Comparison of ENCODE assay signal across 13 cellular contexts in the genomic region with DNA sequence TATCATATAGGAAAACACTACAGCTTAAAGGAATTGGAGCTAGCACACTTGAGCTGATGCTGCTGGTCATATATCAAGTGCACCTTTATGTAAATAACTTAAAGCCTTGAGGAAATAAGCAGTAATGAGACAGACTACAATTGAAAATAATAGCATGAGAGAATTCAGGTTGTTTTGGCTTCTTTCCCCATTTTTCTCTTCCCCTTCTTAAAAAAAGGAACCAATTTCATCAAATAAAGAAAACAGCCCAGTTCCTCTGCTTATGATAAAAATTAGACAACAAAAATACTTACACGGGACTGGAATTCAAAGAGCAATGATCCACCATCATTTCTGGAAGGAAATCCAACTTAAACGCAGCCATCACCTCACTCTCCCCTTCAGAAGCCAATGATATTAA. TPM values are rescaled to one million over a fixed set of nuclear protein-coding genes. Genes with fewer than 3 reads are reported as not detected.
DNase-seq lines count a peak whose midpoint lies in the region; ATAC-seq, FAIRE-seq and TF ChIP-seq lines count a peak whose summit lies in the region.
"Had no signal": no experiment of that assay in that cellular context is flagged by ENCODE, and none has a peak within 500 bp of the region (broad histone marks: within the 10 kb centered on the region; RNA-seq: fewer than 3 reads in every experiment).

No MANE protein-coding gene starts in this region.

- BruUV-seq in HepG2 (replicated peaks; lab: Mats Ljungman, UMichigan) = no TSS peak

- CTCF ChIA-PET in HepG2 (lab: Yijun Ruan, JAX; ENCODE audit: low intra/inter-chr PET ratio, low total read pairs) = no interaction called here

- H4K20me1 ChIP-seq in HepG2 (ENCODE audit: insufficient read depth, low read length) = peaks cover 32% of the 10 kb centered on the region

- no peak for ATAC-seq in HepG2
- no peak for ATAC-seq in HG03571 (IDR thresholded peaks at IDR 0.05; ENCODE audit: unreplicated experiment)
- ATAC-seq in left ventricle myocardium superior = no peak

- POLR2A ChIA-PET in HepG2 (lab: Yijun Ruan, JAX) = no interaction called here

- H3K4me2 ChIP-seq in HepG2 (ENCODE audit: low read depth, low read length) = no peak overlapping the region

- H3K36me3 ChIP-seq in liver (ENCODE audit: control insufficient read depth in 4 of 4, insufficient read depth in 3 of 4, low read depth in 1 of 4, low read length in 3 of 4) = peaks cover 0 to under 1% (median 0%) of the 10 kb centered on the region in 4 donors
- H3K36me3 ChIP-seq in HepG2 (replicated peaks in 1 of 2; ENCODE audit: control insufficient read depth in 1 of 2, insufficient read depth in 2 of 2, low read length in 2 of 2) = peaks cover 6 to 40% of the 10 kb centered on the region in 2 experiments
- H3K36me3 ChIP-seq in iPS-20b (ENCODE audit: insufficient read depth, low read depth, low read length) = peaks cover 55% of the 10 kb centered on the region
- H3K36me3 ChIP-seq in tibial artery = peaks cover 0 to 6% (median 0%) of the 10 kb centered on the region in 3 donors
- H3K36me3 ChIP-seq: prostate gland had no signal

- intact Hi-C loops in HepG2 (cut with micrococcal nuclease; ENCODE audit: unreplicated experiment) (no loop called here), tibial artery (cut with DNase I; ENCODE audit: low total_unique reads) (loop anchor here (10.0 kb wide), 1 partner anchor 56 kb away; a partner anchor contains a TSS), left ventricle myocardium superior (cut with micrococcal nuclease) (no loop called here)

- H3K4me1 ChIP-seq in liver (ENCODE audit: control insufficient read depth in 4 of 4, insufficient read depth in 4 of 4, low read length in 3 of 4) = peaks cover 11 to 76% (median 71%) of the 10 kb centered on the region in 4 donors
- peaks cover 31% of the 10 kb centered on the region for H3K4me1 ChIP-seq in HepG2 (ENCODE audit: insufficient read depth, low read length)
- H3K4me1 ChIP-seq in iPS-20b (ENCODE audit: insufficient read depth, low read length) = peaks cover 27% of the 10 kb centered on the region
- H3K4me1 ChIP-seq in tibial artery = peaks cover 0 to 83% (median 58%) of the 10 kb centered on the region in 4 donors
- H3K4me1 ChIP-seq: prostate gland had no signal

- no peaks in the 10 kb centered on the region for H3K9me3 ChIP-seq in liver (ENCODE audit: control insufficient read depth in 4 of 4, low read length in 3 of 4)
- H3K9me3 ChIP-seq in HepG2 (ENCODE audit: low read length) = no peaks in the 10 kb centered on the region
- H3K9me3 ChIP-seq in iPS-20b (ENCODE audit: insufficient read depth, low read depth, low read length) = no peaks in the 10 kb centered on the region
- no peaks in the 10 kb centered on the region for H3K9me3 ChIP-seq in tibial artery
- H3K9me3 ChIP-seq: prostate gland had no signal

- FAIRE-seq in HepG2 (lab: Jason Lieb, UNC) = no peak
- FAIRE-seq: TTC549 had no signal

- no peak overlapping the region for H2AFZ ChIP-seq in HepG2 (ENCODE audit: low read length)

- in situ Hi-C loops in HepG2 (cut with HindIII; ENCODE audit: extremely low pct_ligation_motif_present, low pct_unique_long_range_greater_than_20kb) = no loop called here

- DNase-seq in HepG2 (ENCODE audit: low spot score) (no peak), OCI-M1 (lab: John Stamatoyannopoulos, UW) (peak; percentile 42), tibial artery (no peak), left ventricle myocardium superior (no peak)
- DNase-seq in stimulated activated CD4-positive, alpha-beta T cell treated with anti-CD3 and anti-CD28 coated beads, Interleukin-4, amount 100 ng/mL, for 1 hour = no peak
- DNase-seq: GDM1, MM.1S, NCI-H446 had no signal

- H3K9ac ChIP-seq in liver (ENCODE audit: low read depth in 1 of 2, low read length in 2 of 2) (peak overlapping the region; percentile 64 to 94), HepG2 (ENCODE audit: insufficient read depth, low read depth, low read length) (no peak overlapping the region), iPS-20b (ENCODE audit: low read depth, low read length) (0 out of 2 replicates have a peak overlapping the region, but pooled peaks have one; percentile 28)

- TF ChIP-seq RAD21 in liver (IDR thresholded peaks at IDR 0.05) (no peak), HepG2 (CRISPR knock-in tag; IDR thresholded peaks at IDR 0.05) (no peak)

- no peak for TF ChIP-seq POLR2A in HepG2 (IDR thresholded peaks at IDR 0.05; ENCODE audit: insufficient read depth in 1 of 2, low read depth in 2 of 2, low read length in 2 of 2)

- WGBS in liver = 22% methylated on average over 2 of the region's 2 CpGs
- WGBS in HepG2 (ENCODE audit: low lambda C conversion rate) = 94% methylated on average over 2 of the region's 2 CpGs

- H3K4me3 ChIP-seq in liver (ENCODE audit: low read depth in 1 of 3, low read length in 3 of 3) = peak overlapping the region; percentile 6 to 51 (median 10)
- no peak overlapping the region for H3K4me3 ChIP-seq in HepG2 (replicated peaks in 1 of 3; ENCODE audit: insufficient read depth in 1 of 3, low read depth in 2 of 3, low read length in 3 of 3)
- H3K4me3 ChIP-seq in iPS-20b (ENCODE audit: low read length) = no peak overlapping the region
- no peak overlapping the region for H3K4me3 ChIP-seq in tibial artery
- H3K4me3 ChIP-seq: prostate gland had no signal

- H3K27ac ChIP-seq in liver (ENCODE audit: low read depth in 1 of 2, low read length in 2 of 2) (peak overlapping the region; percentile 69 to 77), HepG2 (ENCODE audit: extremely low read length, insufficient read depth, low read length) (no peak overlapping the region), iPS-20b (ENCODE audit: low read length) (no peak overlapping the region), tibial artery (peak overlapping the region; percentile 4 to 7)
- H3K27ac ChIP-seq: prostate gland had no signal

- no peak for TF ChIP-seq CTCF in liver (IDR thresholded peaks at IDR 0.05; ENCODE audit: low read depth, low read length, missing input control)
- no peak for TF ChIP-seq CTCF in HepG2 (CRISPR knock-in tag; IDR thresholded peaks at IDR 0.05)
- no peak for TF ChIP-seq CTCF in tibial artery (IDR thresholded peaks at IDR 0.05)

- H3K27me3 ChIP-seq in liver (ENCODE audit: control insufficient read depth in 4 of 4, insufficient read depth in 4 of 4, low read length in 3 of 4) (no peaks in the 10 kb centered on the region), HepG2 (ENCODE audit: control insufficient read depth in 1 of 2, insufficient read depth in 2 of 2, low read length in 2 of 2) (no peaks in the 10 kb centered on the region; a peak in 1 of 5 replicates), iPS-20b (ENCODE audit: insufficient read depth, low read length) (no peaks in the 10 kb centered on the region), tibial artery (no peaks in the 10 kb centered on the region)

- no peak for TF ChIP-seq EP300 in HepG2 (IDR thresholded peaks at IDR 0.05; ENCODE audit: low read depth in 2 of 2, low read length in 2 of 2)
- no peak for TF ChIP-seq EP300 in HepG2 (CRISPR knock-in tag; IDR thresholded peaks at IDR 0.05; ENCODE audit: borderline replicate concordance)

- H3K79me2 ChIP-seq in HepG2 (ENCODE audit: insufficient read depth, low read length) = peaks cover 88% of the 10 kb centered on the region

RNA-seq across cellular contexts. Expression of a gene that starts 50.2 kb away (rescaled TPM):
- under 1 TPM in 1 of 2 donors, not detected in 1; 0.59 TPM for total RNA-seq in liver
- polyA plus RNA-seq in liver = under 1 TPM; 0.12 to 0.28 TPM
- total RNA-seq in HepG2 (2016; rRNA removed; fragmentation: Illumina TruSeq; extraction: Trizol) = 0.60 and 1.2 TPM in 2 replicates
- 0.91 and 1.4 TPM in 2 replicates for total RNA-seq in HepG2 (2016; cell fraction: cytosol; rRNA removed; fragmentation: Illumina TruSeq; extraction: Trizol; ENCODE audit: low read depth)
- 1.0 and 1.7 TPM in 2 replicates for total RNA-seq in HepG2 (2016; cell fraction: insoluble cytoplasmic fraction; rRNA removed; fragmentation: Illumina TruSeq; extraction: Trizol)
- total RNA-seq in HepG2 (2016; cell fraction: membrane; rRNA removed; fragmentation: Illumina TruSeq; extraction: Trizol) = 1.2 and 1.4 TPM in 2 replicates
- total RNA-seq in HepG2 (2016; cell fraction: nucleus; rRNA removed; fragmentation: Illumina TruSeq; extraction: Trizol) = 0.72 and 1.2 TPM in 2 replicates
- polyA plus RNA-seq in HepG2 (2011; rRNA removed) = 0.15 and 0.40 TPM in 2 replicates
- 0.13 and 0.14 TPM in 2 replicates for polyA plus RNA-seq in HepG2 (2011; cell fraction: cytosol; rRNA removed)
- polyA plus RNA-seq in HepG2 (2011; cell fraction: nucleus; rRNA removed) = 0.77 and 1.1 TPM in 2 replicates
- 0.79 and 0.80 TPM in 2 replicates for polyA plus RNA-seq in HepG2 (2012)
- polyA plus RNA-seq in HepG2 (2016; cell fraction: cytosol; fragmentation: Illumina TruSeq; extraction: Trizol; ENCODE audit: low read depth) = 0.51 and 1.2 TPM in 2 replicates
- 0.83 and 0.93 TPM in 2 replicates for polyA plus RNA-seq in HepG2 (2016; cell fraction: insoluble cytoplasmic fraction; fragmentation: Illumina TruSeq; extraction: Trizol; ENCODE audit: low read depth)
- polyA plus RNA-seq in HepG2 (2016; cell fraction: membrane; fragmentation: Illumina TruSeq; extraction: Trizol; ENCODE audit: low read depth) = 0.44 TPM in 1 of 2 replicates, not detected in the other
- 2.3 and 3.6 TPM in 2 replicates for polyA plus RNA-seq in HepG2 (2016; cell fraction: nucleus; fragmentation: Illumina TruSeq; extraction: Trizol; ENCODE audit: insufficient read depth, low read depth)
- 0.16 and 0.64 TPM in 2 replicates for polyA minus RNA-seq in HepG2 (2011; rRNA and poly(A)+ RNA removed; ENCODE audit: low replicate concordance)
- polyA minus RNA-seq in HepG2 (2011; cell fraction: cytosol; rRNA and poly(A)+ RNA removed) = not detected in 2 replicates
- 0.75 and 1.2 TPM in 2 replicates for polyA minus RNA-seq in HepG2 (2011; cell fraction: nucleus; rRNA and poly(A)+ RNA removed)
- 6.3 TPM for total RNA-seq in left ventricle myocardium superior

RNA-seq across cellular contexts. Expression of a gene that starts 53.8 kb away (rescaled TPM):
- total RNA-seq in liver (100 to 1,000 TPM in 1 of 2 donors, 10 to 100 TPM in 1; 66.7 to 139 TPM), HepG2 (2016; rRNA removed; fragmentation: Illumina TruSeq; extraction: Trizol) (80.1 and 93.4 TPM in 2 replicates), left ventricle myocardium superior (97.3 TPM)
- polyA plus RNA-seq in liver (10 to 100 TPM; 23.5 to 53.8 TPM), HepG2 (2011; rRNA removed) (69.0 and 70.4 TPM in 2 replicates)
- total RNA-seq in HepG2 (2016; cell fraction: cytosol; rRNA removed; fragmentation: Illumina TruSeq; extraction: Trizol; ENCODE audit: low read depth) = 11.9 and 18.9 TPM in 2 replicates
- 79.6 and 87.8 TPM in 2 replicates for total RNA-seq in HepG2 (2016; cell fraction: insoluble cytoplasmic fraction; rRNA removed; fragmentation: Illumina TruSeq; extraction: Trizol)
- total RNA-seq in HepG2 (2016; cell fraction: membrane; rRNA removed; fragmentation: Illumina TruSeq; extraction: Trizol) = 21.9 and 25.0 TPM in 2 replicates
- total RNA-seq in HepG2 (2016; cell fraction: nucleus; rRNA removed; fragmentation: Illumina TruSeq; extraction: Trizol) = 82.4 and 83.3 TPM in 2 replicates
- polyA plus RNA-seq in HepG2 (2011; cell fraction: cytosol; rRNA removed) = 39.2 and 40.8 TPM in 2 replicates
- 119 and 122 TPM in 2 replicates for polyA plus RNA-seq in HepG2 (2011; cell fraction: nucleus; rRNA removed)
- polyA plus RNA-seq in HepG2 (2012) = 26.5 and 31.0 TPM in 2 replicates
- 1.3 and 1.7 TPM in 2 replicates for polyA plus RNA-seq in HepG2 (2016; cell fraction: cytosol; fragmentation: Illumina TruSeq; extraction: Trizol; ENCODE audit: low read depth)
- 45.5 and 54.9 TPM in 2 replicates for polyA plus RNA-seq in HepG2 (2016; cell fraction: insoluble cytoplasmic fraction; fragmentation: Illumina TruSeq; extraction: Trizol; ENCODE audit: low read depth)
- 4.2 and 6.0 TPM in 2 replicates for polyA plus RNA-seq in HepG2 (2016; cell fraction: membrane; fragmentation: Illumina TruSeq; extraction: Trizol; ENCODE audit: low read depth)
- polyA plus RNA-seq in HepG2 (2016; cell fraction: nucleus; fragmentation: Illumina TruSeq; extraction: Trizol; ENCODE audit: insufficient read depth, low read depth) = 81.4 and 92.9 TPM in 2 replicates
- polyA minus RNA-seq in HepG2 (2011; rRNA and poly(A)+ RNA removed; ENCODE audit: low replicate concordance) = 153 and 310 TPM in 2 replicates
- polyA minus RNA-seq in HepG2 (2011; cell fraction: cytosol; rRNA and poly(A)+ RNA removed) = 51.3 and 63.1 TPM in 2 replicates
- 123 and 152 TPM in 2 replicates for polyA minus RNA-seq in HepG2 (2011; cell fraction: nucleus; rRNA and poly(A)+ RNA removed)

Comparison
In these comparisons a context has a peak if more than half of its experiments do, and no peak if none do; other contexts are left out.
1. H3K27ac ChIP-seq: peak in liver (2 of 2) and tibial artery (2 of 2); none in HepG2 (single experiment) and iPS-20b (single experiment).
2. H3K4me3 ChIP-seq: peak in liver (3 of 3); none in HepG2 (0 of 3), iPS-20b (single experiment) and tibial artery (0 of 2).